11 cellular contexts compared by ENCODE assay signal in the genomic region with DNA sequence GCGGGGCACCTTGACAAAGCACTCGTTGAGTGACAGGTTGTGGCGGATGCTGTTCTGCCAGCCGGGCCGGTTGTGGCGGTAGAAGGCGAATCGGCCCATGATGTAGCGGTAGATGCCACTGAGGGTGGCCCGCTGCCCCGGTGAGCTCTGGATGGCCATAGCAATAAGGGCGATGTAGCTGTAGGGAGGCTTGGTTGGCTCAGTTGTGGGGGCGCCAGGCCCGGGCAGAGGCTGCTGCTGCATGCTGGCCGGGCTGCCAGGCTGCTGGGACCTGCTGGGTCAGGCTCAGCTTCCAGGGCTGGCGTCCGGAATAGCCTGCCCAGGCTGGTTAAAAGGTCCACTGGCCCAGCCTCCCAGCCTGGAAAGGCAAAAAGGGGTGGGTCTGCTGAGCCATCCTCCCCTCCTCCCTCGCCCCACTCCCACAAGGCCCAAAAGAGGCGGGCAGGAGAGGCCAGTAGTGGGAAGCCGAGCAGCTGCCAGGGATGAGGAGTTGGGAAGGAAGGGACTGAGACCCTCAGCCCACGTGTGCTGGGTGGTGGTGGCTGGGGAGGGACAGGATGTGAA. TPM values are rescaled to one million over a fixed set of nuclear protein-coding genes. Genes with fewer than 3 reads are reported as not detected.
A peak's percentile ranks its signal among the peaks of the same experiment; 100 is the strongest.
DNase-seq lines count a peak whose midpoint lies in the region; ATAC-seq and TF ChIP-seq lines count a peak whose summit lies in the region.
"Had no signal": no experiment of that assay in that cellular context is flagged by ENCODE, and none has a peak within 500 bp of the region (broad histone marks: within the 10 kb centered on the region; RNA-seq: fewer than 3 reads in every experiment).

A gene (minus strand): TSS at position 305 of the 564 bp plus-strand sequence. CDS start 62 bp downstream, at position 243.

- H3K36me3 Mint-ChIP-seq in activated CD8-positive, alpha-beta memory T cell treated with anti-CD3 and anti-CD28 coated beads, Interleukin-2, amount 10 ng/mL, durations not matched to agents 7 days and 5 days = no peaks in the 10 kb centered on the region

- H3K9ac ChIP-seq in subcutaneous abdominal adipose tissue (ENCODE audit: low read length in 5 of 5) = no peak within 1 kb of the TSS

- H3K9me3 ChIP-seq in subcutaneous abdominal adipose tissue (ENCODE audit: control insufficient read depth in 5 of 5, low read length in 5 of 5) = no peaks in the 10 kb centered on the region
- no peaks in the 10 kb centered on the region for H3K9me3 ChIP-seq in body of pancreas

- H3K4me1 ChIP-seq in subcutaneous abdominal adipose tissue (ENCODE audit: control insufficient read depth in 5 of 5, insufficient read depth in 5 of 5, low read length in 5 of 5) (peaks cover 10 to 31% (median 26%) of the 10 kb centered on the region in 5 donors), body of pancreas (peaks cover 11% of the 10 kb centered on the region)

- 25 to 56% methylated on average over 7 to 18 of the region's 21 CpGs for WGBS in body of pancreas, 2 donors

- H3K27me3 ChIP-seq in subcutaneous abdominal adipose tissue (ENCODE audit: control insufficient read depth in 5 of 5, insufficient read depth in 4 of 5, low read length in 5 of 5) (peaks cover 14 to 20% (median 16%) of the 10 kb centered on the region in 5 donors), body of pancreas (no peaks in the 10 kb centered on the region)

- H3K4me3 ChIP-seq in subcutaneous abdominal adipose tissue (ENCODE audit: low read depth in 1 of 5, low read length in 5 of 5) = peak within 1 kb of the TSS in 3 of 5 donors; percentile 44 to 54 (median 51)
- H3K4me3 ChIP-seq in body of pancreas = no peak within 1 kb of the TSS

- intact Hi-C loops in body of pancreas (cut with DNase I) = no loop called here

- CTCF ChIA-PET in activated CD8-positive, alpha-beta memory T cell treated with anti-CD3 and anti-CD28 coated beads, Interleukin-2, amount 10 ng/mL, durations not matched to agents 7 days and 5 days (lab: Charles Lee) = interaction anchor here (1.0 to 6.8 kb wide), 7 partner anchors 8 to 245 kb away, joined by 3 to 110 read pairs (median 7); a partner anchor contains a TSS

- no peaks in the 10 kb centered on the region for H3K36me3 ChIP-seq in subcutaneous abdominal adipose tissue (ENCODE audit: control insufficient read depth in 5 of 5, insufficient read depth in 5 of 5, low read length in 5 of 5)
- no peaks in the 10 kb centered on the region for H3K36me3 ChIP-seq in body of pancreas (replicated peaks in 1 of 2; ENCODE audit: insufficient read depth in 1 of 2, low read depth in 2 of 2)

- H3K27ac Mint-ChIP-seq in activated CD8-positive, alpha-beta memory T cell treated with anti-CD3 and anti-CD28 coated beads, Interleukin-2, amount 10 ng/mL, durations not matched to agents 7 days and 5 days = no peak within 1 kb of the TSS

- ATAC-seq in esophagus mucosa (peak; percentile 33), GM19023 (IDR thresholded peaks at IDR 0.05; ENCODE audit: unreplicated experiment) (no peak), body of pancreas (no peak), GM19328 (IDR thresholded peaks at IDR 0.05; ENCODE audit: unreplicated experiment) (no peak)
- ATAC-seq in activated CD8-positive, alpha-beta memory T cell treated with anti-CD3 and anti-CD28 coated beads, Interleukin-2, amount 10 ng/mL, durations not matched to agents 7 days and 5 days = no peak

- H3K4me3 Mint-ChIP-seq in activated CD8-positive, alpha-beta memory T cell treated with anti-CD3 and anti-CD28 coated beads, Interleukin-2, amount 10 ng/mL, durations not matched to agents 7 days and 5 days = no peak within 1 kb of the TSS

- no peaks in the 10 kb centered on the region for H3K4me1 Mint-ChIP-seq in activated CD8-positive, alpha-beta memory T cell treated with anti-CD3 and anti-CD28 coated beads, Interleukin-2, amount 10 ng/mL, durations not matched to agents 7 days and 5 days

- peaks cover 22% of the 10 kb centered on the region for H3K27me3 Mint-ChIP-seq in activated CD8-positive, alpha-beta memory T cell treated with anti-CD3 and anti-CD28 coated beads, Interleukin-2, amount 10 ng/mL, durations not matched to agents 7 days and 5 days

- peak in 1 of 3 donors; percentile 12 for TF ChIP-seq POLR2A in body of pancreas (IDR thresholded peaks at IDR 0.05)

- TF ChIP-seq CTCF in body of pancreas (IDR thresholded peaks at IDR 0.05) = no peak

- H3K9me3 Mint-ChIP-seq in activated CD8-positive, alpha-beta memory T cell treated with anti-CD3 and anti-CD28 coated beads, Interleukin-2, amount 10 ng/mL, durations not matched to agents 7 days and 5 days (ENCODE audit: low read depth) = no peaks in the 10 kb centered on the region

- peak; percentile 44 to 62 for DNase-seq in lung microvascular endothelial cell (ENCODE audit: low read depth in 2 of 2)
- no peak for DNase-seq in activated CD8-positive, alpha-beta memory T cell treated with anti-CD3 and anti-CD28 coated beads, Interleukin-2, amount 10 ng/mL, durations not matched to agents 7 days and 5 days
- DNase-seq in body of pancreas = no peak
- DNase-seq: amniotic stem cell, NCI-H345 had no signal

- H3K27ac ChIP-seq in subcutaneous abdominal adipose tissue (ENCODE audit: low read depth, low read length) = no peak within 1 kb of the TSS
- H3K27ac ChIP-seq in body of pancreas = no peak within 1 kb of the TSS

TF ChIP-seq in PFSK-1, 5 proteins besides CTCF, POLR2A, EP300 and RAD21:
- TF ChIP-seq, protein P1, sequence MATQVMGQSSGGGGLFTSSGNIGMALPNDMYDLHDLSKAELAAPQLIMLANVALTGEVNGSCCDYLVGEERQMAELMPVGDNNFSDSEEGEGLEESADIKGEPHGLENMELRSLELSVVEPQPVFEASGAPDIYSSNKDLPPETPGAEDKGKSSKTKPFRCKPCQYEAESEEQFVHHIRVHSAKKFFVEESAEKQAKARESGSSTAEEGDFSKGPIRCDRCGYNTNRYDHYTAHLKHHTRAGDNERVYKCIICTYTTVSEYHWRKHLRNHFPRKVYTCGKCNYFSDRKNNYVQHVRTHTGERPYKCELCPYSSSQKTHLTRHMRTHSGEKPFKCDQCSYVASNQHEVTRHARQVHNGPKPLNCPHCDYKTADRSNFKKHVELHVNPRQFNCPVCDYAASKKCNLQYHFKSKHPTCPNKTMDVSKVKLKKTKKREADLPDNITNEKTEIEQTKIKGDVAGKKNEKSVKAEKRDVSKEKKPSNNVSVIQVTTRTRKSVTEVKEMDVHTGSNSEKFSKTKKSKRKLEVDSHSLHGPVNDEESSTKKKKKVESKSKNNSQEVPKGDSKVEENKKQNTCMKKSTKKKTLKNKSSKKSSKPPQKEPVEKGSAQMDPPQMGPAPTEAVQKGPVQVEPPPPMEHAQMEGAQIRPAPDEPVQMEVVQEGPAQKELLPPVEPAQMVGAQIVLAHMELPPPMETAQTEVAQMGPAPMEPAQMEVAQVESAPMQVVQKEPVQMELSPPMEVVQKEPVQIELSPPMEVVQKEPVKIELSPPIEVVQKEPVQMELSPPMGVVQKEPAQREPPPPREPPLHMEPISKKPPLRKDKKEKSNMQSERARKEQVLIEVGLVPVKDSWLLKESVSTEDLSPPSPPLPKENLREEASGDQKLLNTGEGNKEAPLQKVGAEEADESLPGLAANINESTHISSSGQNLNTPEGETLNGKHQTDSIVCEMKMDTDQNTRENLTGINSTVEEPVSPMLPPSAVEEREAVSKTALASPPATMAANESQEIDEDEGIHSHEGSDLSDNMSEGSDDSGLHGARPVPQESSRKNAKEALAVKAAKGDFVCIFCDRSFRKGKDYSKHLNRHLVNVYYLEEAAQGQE (IDR thresholded peaks at IDR 0.05; ENCODE audit: insufficient read depth in 1 of 2, low read depth in 2 of 2, low read length in 2 of 2) = no peak
- peak; percentile 38 for TF ChIP-seq FOXP2 (optimal IDR thresholded peaks at IDR 0.05; ENCODE audit: borderline replicate concordance, extremely low read depth, extremely low read length, insufficient read depth)

RNA-seq across cellular contexts. Expression of the gene that starts here (rescaled TPM):
- polyA plus RNA-seq in PFSK-1 (2012; ENCODE audit: insufficient read length, low read depth) = 8.9 TPM
- total RNA-seq in esophagus mucosa (0.40 TPM), lung microvascular endothelial cell (0.20 and 0.22 TPM in 2 replicates), body of pancreas (1 to 10 TPM in 1 of 2 donors, not detected in 1; 3.0 TPM)
- not detected for total RNA-seq in activated CD8-positive, alpha-beta memory T cell treated with anti-CD3 and anti-CD28 coated beads, Interleukin-2, amount 10 ng/mL, durations not matched to agents 7 days and 5 days
- total RNA-seq: activated CD8-positive, alpha-beta memory T cell treated with anti-CD3 and anti-CD28 coated beads for 36 hours had no signal

Comparison
In these comparisons a context has a peak if more than half of its experiments do, and no peak if none do; other contexts are left out.
1. Peak in ATAC-seq in esophagus mucosa; RNA of the gene not detected or under 1 TPM.
2. Peak in DNase-seq in lung microvascular endothelial cell; RNA of the gene not detected or under 1 TPM.
3. H3K4me3 ChIP-seq: peak in subcutaneous abdominal adipose tissue (3 of 5); none in body of pancreas (0 of 2).